In genomic region chr12:104533134-104533533, GRCh38 we compare ENCODE assay signal across 17 cellular contexts.
DNase-seq lines count a peak whose midpoint lies in the region; ATAC-seq, FAIRE-seq and TF ChIP-seq lines count a peak whose summit lies in the region.
"Had no signal": no experiment of that assay in that cellular context is flagged by ENCODE, and none has a peak within 500 bp of the region (broad histone marks: within the 10 kb centered on the region; RNA-seq: fewer than 3 reads in every experiment).

No MANE protein-coding gene starts in this region.

- FAIRE-seq in GM19239 (lab: Jason Lieb, UNC) (peak; percentile 21), astrocyte (lab: Jason Lieb, UNC) (no peak), frontal cortex (lab: Jason Lieb, UNC) (no peak)

- H4K20me1 ChIP-seq in BLaER1 (peaks cover 96% of the 10 kb centered on the region), astrocyte (ENCODE audit: insufficient read depth, low read length) (peaks cover 78% of the 10 kb centered on the region), neural cell (ENCODE audit: insufficient read depth) (no peaks in the 10 kb centered on the region)

- no peak overlapping the region for H2AFZ ChIP-seq in astrocyte (ENCODE audit: low read depth, low read length)
- H2AFZ ChIP-seq in neural cell (ENCODE audit: low read depth, low read length) = no peak overlapping the region

- peaks cover 60% of the 10 kb centered on the region for H3K4me1 ChIP-seq in BLaER1
- no peaks in the 10 kb centered on the region for H3K4me1 ChIP-seq in astrocyte (ENCODE audit: insufficient read depth, low read length)

- no peaks in the 10 kb centered on the region for H3F3A ChIP-seq in neural cell (ENCODE audit: insufficient read depth, low read length, poor library complexity, severe bottlenecking)

- no peak for TF ChIP-seq EP300 in neural cell (conservative IDR thresholded peaks at IDR 0.05; ENCODE audit: poor library complexity, severe bottlenecking)

- peaks cover 61% of the 10 kb centered on the region for H3K79me2 ChIP-seq in astrocyte (ENCODE audit: insufficient read depth, low read length)
- no peaks in the 10 kb centered on the region for H3K79me2 ChIP-seq in neural cell (replicated peaks; ENCODE audit: insufficient read depth, low read length)

- H3K4me2 ChIP-seq in BLaER1 (peak overlapping the region; percentile 62), astrocyte (ENCODE audit: low read length) (no peak overlapping the region), neural cell (ENCODE audit: low read length) (no peak overlapping the region)

- TF ChIP-seq RAD21 in neural cell (conservative IDR thresholded peaks at IDR 0.05) = no peak

- H3K27ac Mint-ChIP-seq in astrocyte (ENCODE audit: unreplicated experiment) = no peak overlapping the region

- peaks cover 20% of the 10 kb centered on the region for H3K4me1 Mint-ChIP-seq in astrocyte (ENCODE audit: low read depth, unreplicated experiment)

- H3K9me3 Mint-ChIP-seq in astrocyte (ENCODE audit: unreplicated experiment) = peaks cover 5% of the 10 kb centered on the region

- no peaks in the 10 kb centered on the region for H3K27me3 Mint-ChIP-seq in astrocyte (ENCODE audit: low read depth, unreplicated experiment)

- H3K9ac ChIP-seq in BLaER1 = no peak overlapping the region
- H3K9ac ChIP-seq in astrocyte (ENCODE audit: low read length) = no peak overlapping the region
- no peak overlapping the region for H3K9ac ChIP-seq in neural cell (ENCODE audit: low read length)

- H3K27me3 ChIP-seq in BLaER1 = no peaks in the 10 kb centered on the region
- H3K27me3 ChIP-seq in astrocyte (ENCODE audit: insufficient read depth, low read length) = no peaks in the 10 kb centered on the region
- no peaks in the 10 kb centered on the region for H3K27me3 ChIP-seq in neural cell (ENCODE audit: insufficient read depth, low read depth, low read length)

- H3K4me3 ChIP-seq in BLaER1 (no peak overlapping the region), astrocyte (ENCODE audit: insufficient read depth, low read depth, low read length) (no peak overlapping the region), neural cell (ENCODE audit: low read length) (no peak overlapping the region)
- H3K4me3 ChIP-seq: HAP-1 had no signal

- H3K27ac ChIP-seq in BLaER1 (no peak overlapping the region), astrocyte (ENCODE audit: low read depth, low read length) (no peak overlapping the region), neural cell (ENCODE audit: low read length) (peak overlapping the region; percentile 6)

- peaks cover 14% of the 10 kb centered on the region for H3K36me3 Mint-ChIP-seq in astrocyte (ENCODE audit: low read depth, unreplicated experiment)

- H3K9me3 ChIP-seq in BLaER1 (peaks cover 31% of the 10 kb centered on the region), astrocyte (ENCODE audit: insufficient read depth, low read depth, low read length) (no peaks in the 10 kb centered on the region), neural cell (ENCODE audit: low read length) (no peaks in the 10 kb centered on the region)
- H3K9me3 ChIP-seq: HAP-1 had no signal

- H3K36me3 ChIP-seq in BLaER1 (peaks cover 47% of the 10 kb centered on the region), astrocyte (ENCODE audit: insufficient read depth, low read length) (no peaks in the 10 kb centered on the region), neural cell (ENCODE audit: insufficient read depth, low read length) (no peaks in the 10 kb centered on the region)
- H3K36me3 ChIP-seq: HAP-1 had no signal

- ATAC-seq in GM21723 (IDR thresholded peaks at IDR 0.05; ENCODE audit: unreplicated experiment) = no peak
- ATAC-seq in GM21576 (IDR thresholded peaks at IDR 0.05; ENCODE audit: unreplicated experiment) = no peak

- no peak overlapping the region for H3K4me3 Mint-ChIP-seq in astrocyte (ENCODE audit: unreplicated experiment)

- no peak for DNase-seq in GM19239 (ENCODE audit: insufficient read length, low spot score)
- peak; percentile 59 for DNase-seq in astrocyte (ENCODE audit: low read depth)
- no peak for DNase-seq in frontal cortex (ENCODE audit: low spot score in 2 of 2)
- DNase-seq in NCI-H748 (lab: John Stamatoyannopoulos, UW; ENCODE audit: unreplicated experiment) = no peak
- DNase-seq: Calu3, DMS53, Kasumi-1, NCI-H187, NCI-H69, OCI-M1, RPMI8226, SIG-M5 had no signal

- TF ChIP-seq CTCF in astrocyte (IDR thresholded peaks at IDR 0.05; ENCODE audit: insufficient read depth, low read depth, low read length) (no peak), neural cell (IDR thresholded peaks at IDR 0.05; ENCODE audit: poor library complexity, severe bottlenecking) (no peak)

- no peaks in the 10 kb centered on the region for H3K9me2 ChIP-seq in neural cell (ENCODE audit: insufficient read depth, low read length)

TF ChIP-seq in neural cell, 6 proteins besides CTCF, POLR2A, EP300 and RAD21:
- TF ChIP-seq MXI1 (conservative IDR thresholded peaks at IDR 0.05; ENCODE audit: poor library complexity, severe bottlenecking) (no peak), POLR2AphosphoS5 (IDR thresholded peaks at IDR 0.05) (no peak), SMC3 (conservative IDR thresholded peaks at IDR 0.05; ENCODE audit: poor library complexity) (no peak), EZH2 (IDR thresholded peaks at IDR 0.05; ENCODE audit: borderline replicate concordance, insufficient read depth, low read length, poor library complexity, severe bottlenecking) (no peak), TAF1 (IDR thresholded peaks at IDR 0.05; ENCODE audit: low read depth) (no peak)
- TF ChIP-seq, protein P1, sequence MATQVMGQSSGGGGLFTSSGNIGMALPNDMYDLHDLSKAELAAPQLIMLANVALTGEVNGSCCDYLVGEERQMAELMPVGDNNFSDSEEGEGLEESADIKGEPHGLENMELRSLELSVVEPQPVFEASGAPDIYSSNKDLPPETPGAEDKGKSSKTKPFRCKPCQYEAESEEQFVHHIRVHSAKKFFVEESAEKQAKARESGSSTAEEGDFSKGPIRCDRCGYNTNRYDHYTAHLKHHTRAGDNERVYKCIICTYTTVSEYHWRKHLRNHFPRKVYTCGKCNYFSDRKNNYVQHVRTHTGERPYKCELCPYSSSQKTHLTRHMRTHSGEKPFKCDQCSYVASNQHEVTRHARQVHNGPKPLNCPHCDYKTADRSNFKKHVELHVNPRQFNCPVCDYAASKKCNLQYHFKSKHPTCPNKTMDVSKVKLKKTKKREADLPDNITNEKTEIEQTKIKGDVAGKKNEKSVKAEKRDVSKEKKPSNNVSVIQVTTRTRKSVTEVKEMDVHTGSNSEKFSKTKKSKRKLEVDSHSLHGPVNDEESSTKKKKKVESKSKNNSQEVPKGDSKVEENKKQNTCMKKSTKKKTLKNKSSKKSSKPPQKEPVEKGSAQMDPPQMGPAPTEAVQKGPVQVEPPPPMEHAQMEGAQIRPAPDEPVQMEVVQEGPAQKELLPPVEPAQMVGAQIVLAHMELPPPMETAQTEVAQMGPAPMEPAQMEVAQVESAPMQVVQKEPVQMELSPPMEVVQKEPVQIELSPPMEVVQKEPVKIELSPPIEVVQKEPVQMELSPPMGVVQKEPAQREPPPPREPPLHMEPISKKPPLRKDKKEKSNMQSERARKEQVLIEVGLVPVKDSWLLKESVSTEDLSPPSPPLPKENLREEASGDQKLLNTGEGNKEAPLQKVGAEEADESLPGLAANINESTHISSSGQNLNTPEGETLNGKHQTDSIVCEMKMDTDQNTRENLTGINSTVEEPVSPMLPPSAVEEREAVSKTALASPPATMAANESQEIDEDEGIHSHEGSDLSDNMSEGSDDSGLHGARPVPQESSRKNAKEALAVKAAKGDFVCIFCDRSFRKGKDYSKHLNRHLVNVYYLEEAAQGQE (IDR thresholded peaks at IDR 0.05; ENCODE audit: borderline replicate concordance) = no peak
TF ChIP-seq in neural cell: peak in this region for 0.
